ENCODE assay signal across 8 cellular contexts in genomic region chr5:177491429-177491945, GRCh38. TPM values are rescaled to one million over a fixed set of nuclear protein-coding genes. Genes with fewer than 3 reads are reported as not detected.
DNase-seq lines count a peak whose midpoint lies in the region; ATAC-seq lines count a peak whose summit lies in the region.

No MANE protein-coding gene starts in this region.

- WGBS in HUES64, result 52% methylated on average over 42 of the region's 43 CpGs

- peaks cover 20% of the 10 kb centered on the region for H3K4me1 Mint-ChIP-seq in activated naive CD8-positive, alpha-beta T cell treated with anti-CD3 and anti-CD28 coated beads, Interleukin-2, amount 10 ng/mL, durations not matched to agents 7 days and 5 days

- H3K4me3 ChIP-seq in HUES64 (ENCODE audit: low read length), result no peak overlapping the region

- H3K9ac ChIP-seq in HUES64 (ENCODE audit: low read depth, low read length), result no peak overlapping the region

- no peaks in the 10 kb centered on the region for H3K27me3 Mint-ChIP-seq in activated naive CD8-positive, alpha-beta T cell treated with anti-CD3 and anti-CD28 coated beads, Interleukin-2, amount 10 ng/mL, durations not matched to agents 7 days and 5 days

- no peaks in the 10 kb centered on the region for H3K27me3 ChIP-seq in HUES64 (ENCODE audit: insufficient read depth, low read length)

- H3K9me3 Mint-ChIP-seq in activated naive CD8-positive, alpha-beta T cell treated with anti-CD3 and anti-CD28 coated beads, Interleukin-2, amount 10 ng/mL, durations not matched to agents 7 days and 5 days, result no peaks in the 10 kb centered on the region

- H3K4me3 Mint-ChIP-seq in activated naive CD8-positive, alpha-beta T cell treated with anti-CD3 and anti-CD28 coated beads, Interleukin-2, amount 10 ng/mL, durations not matched to agents 7 days and 5 days, result no peak overlapping the region

- peaks cover 22% of the 10 kb centered on the region for H3K4me1 ChIP-seq in HUES64 (ENCODE audit: insufficient read depth, low read length)

- no peaks in the 10 kb centered on the region for H3K9me3 ChIP-seq in HUES64 (ENCODE audit: insufficient read depth, low read depth, low read length)

- H3K36me3 ChIP-seq in HUES64 (ENCODE audit: insufficient read depth, low read length), result peaks cover 76% of the 10 kb centered on the region

- POLR2A ChIA-PET in activated naive CD8-positive, alpha-beta T cell treated with anti-CD3 and anti-CD28 coated beads, Interleukin-2, amount 10 ng/mL, durations not matched to agents 7 days and 5 days (lab: Charles Lee), result interaction anchor here (4.1 kb wide), 1 partner anchor 19 kb away, joined by 21 read pairs; the partner anchor contains the start of gene DBN1

- ATAC-seq in activated naive CD8-positive, alpha-beta T cell treated with anti-CD3 and anti-CD28 coated beads, Interleukin-2, amount 10 ng/mL, durations not matched to agents 7 days and 5 days (ENCODE audit: low read depth), result peak; percentile 13
- ATAC-seq in HG03135 (IDR thresholded peaks at IDR 0.05; ENCODE audit: unreplicated experiment), result no peak
- no peak for ATAC-seq in HG03521 (IDR thresholded peaks at IDR 0.05; ENCODE audit: unreplicated experiment)
- no peak for ATAC-seq in GM21447 (IDR thresholded peaks at IDR 0.05; ENCODE audit: unreplicated experiment)

- DNase-seq in D341Med (ENCODE audit: low spot score) (peak; percentile 74), left kidney (ENCODE audit: low read depth, low spot score) (peak; percentile 81), Kasumi-1 (lab: John Stamatoyannopoulos, UW) (no peak)
- DNase-seq in activated naive CD8-positive, alpha-beta T cell treated with anti-CD3 and anti-CD28 coated beads, Interleukin-2, amount 10 ng/mL, durations not matched to agents 7 days and 5 days, result peak; percentile 74

- H3K27ac ChIP-seq in HUES64 (ENCODE audit: low read depth, low read length), result peak overlapping the region; percentile 67

- no peak overlapping the region for H3K27ac Mint-ChIP-seq in activated naive CD8-positive, alpha-beta T cell treated with anti-CD3 and anti-CD28 coated beads, Interleukin-2, amount 10 ng/mL, durations not matched to agents 7 days and 5 days

- H3K36me3 Mint-ChIP-seq in activated naive CD8-positive, alpha-beta T cell treated with anti-CD3 and anti-CD28 coated beads, Interleukin-2, amount 10 ng/mL, durations not matched to agents 7 days and 5 days, result peaks cover 14% of the 10 kb centered on the region

RNA-seq across cellular contexts. Expression of gene PDLIM7, which starts 5.9 kb away (rescaled TPM):
- 118 TPM for polyA plus RNA-seq in HUES64 (2013, experiment 1 of 2)
- 108 TPM for polyA plus RNA-seq in HUES64 (2013, experiment 2 of 2)
- total RNA-seq in activated naive CD8-positive, alpha-beta T cell treated with anti-CD3 and anti-CD28 coated beads, Interleukin-2, amount 10 ng/mL, durations not matched to agents 7 days and 5 days, result 10 to 100 TPM; 51.6 to 60.6 TPM

RNA-seq across cellular contexts. Expression of gene DBN1, which starts 18.1 kb away (rescaled TPM):
- 252 TPM for polyA plus RNA-seq in HUES64 (2013, experiment 1 of 2)
- 228 TPM for polyA plus RNA-seq in HUES64 (2013, experiment 2 of 2)
- 10 to 100 TPM; 82.5 to 87.0 TPM for total RNA-seq in activated naive CD8-positive, alpha-beta T cell treated with anti-CD3 and anti-CD28 coated beads, Interleukin-2, amount 10 ng/mL, durations not matched to agents 7 days and 5 days

RNA-seq across cellular contexts. Expression of gene DOK3, which starts 18.1 kb away (rescaled TPM):
- 6.6 TPM for polyA plus RNA-seq in HUES64 (2013, experiment 1 of 2)
- 3.0 TPM for polyA plus RNA-seq in HUES64 (2013, experiment 2 of 2)
- total RNA-seq in activated naive CD8-positive, alpha-beta T cell treated with anti-CD3 and anti-CD28 coated beads, Interleukin-2, amount 10 ng/mL, durations not matched to agents 7 days and 5 days, result 1 to 10 TPM; 3.7 to 6.0 TPM

RNA-seq across cellular contexts. Expression of gene DDX41, which starts 25.3 kb away (rescaled TPM):
- polyA plus RNA-seq in HUES64 (2013, experiment 1 of 2), result 72.2 TPM
- 64.1 TPM for polyA plus RNA-seq in HUES64 (2013, experiment 2 of 2)
- total RNA-seq in activated naive CD8-positive, alpha-beta T cell treated with anti-CD3 and anti-CD28 coated beads, Interleukin-2, amount 10 ng/mL, durations not matched to agents 7 days and 5 days, result 100 to 1,000 TPM; 132 to 135 TPM

RNA-seq across cellular contexts. Expression of gene PRR7, which starts 44.9 kb away (rescaled TPM):
- polyA plus RNA-seq in HUES64 (2013, experiment 1 of 2), result 5.5 TPM
- polyA plus RNA-seq in HUES64 (2013, experiment 2 of 2), result 7.7 TPM
- total RNA-seq in activated naive CD8-positive, alpha-beta T cell treated with anti-CD3 and anti-CD28 coated beads, Interleukin-2, amount 10 ng/mL, durations not matched to agents 7 days and 5 days, result 10 to 100 TPM; 10.0 to 10.6 TPM

Comparison
In these comparisons a context has a peak if more than half of its experiments do, and no peak if none do; other contexts are left out.
1. DNase-seq: peak in D341Med (single experiment), activated naive CD8-positive, alpha-beta T cell treated with anti-CD3 and anti-CD28 coated beads, Interleukin-2, amount 10 ng/mL, durations not matched to agents 7 days and 5 days (single experiment) and left kidney (single experiment); none in Kasumi-1 (0 of 2).